In the genomic region with DNA sequence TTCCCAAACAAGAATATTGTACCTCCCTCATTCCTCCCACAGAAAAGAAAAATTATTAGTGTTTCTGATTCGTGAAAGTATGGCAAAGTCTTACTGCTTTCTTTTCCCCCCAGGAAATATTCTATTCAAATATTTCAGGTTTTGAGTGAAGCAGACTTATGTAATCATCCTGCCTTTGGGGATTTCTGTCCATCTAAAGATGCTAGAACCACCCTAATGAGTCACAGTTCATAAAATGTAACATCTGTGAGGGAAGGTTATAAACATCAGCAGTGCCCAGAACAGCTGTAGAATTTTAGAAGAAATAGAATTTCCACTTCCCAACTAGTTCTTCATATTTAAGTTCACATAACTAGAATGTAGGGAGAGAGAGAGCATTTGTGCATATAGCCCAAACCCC, we compare ENCODE assay signal across 16 cellular contexts. TPM values are rescaled to one million over a fixed set of nuclear protein-coding genes. Genes with fewer than 3 reads are reported as not detected.
DNase-seq lines count a peak whose midpoint lies in the region; ATAC-seq, FAIRE-seq and TF ChIP-seq lines count a peak whose summit lies in the region.
"Had no signal": no experiment of that assay in that cellular context is flagged by ENCODE, and none has a peak within 500 bp of the region (broad histone marks: within the 10 kb centered on the region; RNA-seq: fewer than 3 reads in every experiment).

No MANE protein-coding gene starts in this region.

- no peaks in the 10 kb centered on the region for H3K27me3 ChIP-seq in keratinocyte (ENCODE audit: control insufficient read depth, extremely low read depth, insufficient read depth, low read length)
- H3K27me3 ChIP-seq: sigmoid colon had no signal

- H2AFZ ChIP-seq in keratinocyte (ENCODE audit: control insufficient read depth, low read length), result no peak overlapping the region

- intact Hi-C loops in left colon (cut with DNase I, micrococcal nuclease), result no loop called here

- H3K27ac ChIP-seq in keratinocyte (ENCODE audit: control insufficient read depth, insufficient read depth, low read length), result no peak overlapping the region
- H3K27ac ChIP-seq: stomach had no signal

- H3K9me1 ChIP-seq in keratinocyte (ENCODE audit: control insufficient read depth, extremely low read depth, insufficient read depth, low read length), result no peaks in the 10 kb centered on the region

- no peaks in the 10 kb centered on the region for H4K20me1 ChIP-seq in keratinocyte (ENCODE audit: control insufficient read depth, extremely low read depth, insufficient read depth, low read length)

- in situ Hi-C loops in KBM-7 (cut with MboI; ENCODE audit: low pct_unique_long_range_greater_than_20kb, low sequenced_read_pairs), result no loop called here

- H3K79me2 ChIP-seq in keratinocyte (ENCODE audit: control insufficient read depth, insufficient read depth, low read length), result no peaks in the 10 kb centered on the region

- H3K4me1 ChIP-seq in keratinocyte (ENCODE audit: control insufficient read depth, extremely low read depth, insufficient read depth, low read length), result peaks cover 20% of the 10 kb centered on the region
- H3K4me1 ChIP-seq: sigmoid colon, stomach had no signal

- TF ChIP-seq CTCF in AG10803 (conservative IDR thresholded peaks at IDR 0.05; ENCODE audit: low read length), result no peak
- no peak for TF ChIP-seq CTCF in epithelial cell of esophagus (IDR thresholded peaks at IDR 0.05; ENCODE audit: insufficient read depth, low read depth, low read length, missing control alignments)
- no peak for TF ChIP-seq CTCF in keratinocyte (optimal IDR thresholded peaks at IDR 0.05 in 1 of 3, IDR thresholded peaks at IDR 0.05 in 1 of 3, conservative IDR thresholded peaks at IDR 0.05 in 1 of 3; ENCODE audit: extremely low read depth in 1 of 3, insufficient read depth in 2 of 3, low read length in 3 of 3)

- peak overlapping the region; percentile 6 for H3K4me2 ChIP-seq in keratinocyte (ENCODE audit: control insufficient read depth, extremely low read depth, insufficient read depth, low read depth, low read length)

- DNase-seq in AG10803 (ENCODE audit: low read depth) (peak; percentile 67), M059J (ENCODE audit: low read depth) (peak; percentile 20), epithelial cell of esophagus (ENCODE audit: low read depth) (peak; percentile 73), keratinocyte (ENCODE audit: low read depth, low spot score) (no peak), KBM-7 (no peak), left colon (no peak)
- no peak for DNase-seq in stimulated activated CD4-positive, alpha-beta T cell treated with anti-CD3 and anti-CD28 coated beads, Interleukin-1b, Interleukin-23, amount 100 ng/mL, for 48 hours
- DNase-seq: AML-193; caudate nucleus; NCI-H2081 treated with DMSO at 0.1 percent for 48 hours; NCI-H524; sigmoid colon; stimulated activated CD4-positive, alpha-beta T cell treated with anti-CD3 and anti-CD28 coated beads, Interleukin-2, amount 100 ng/mL, for 24 hours; stomach had no signal

- H3K4me3 ChIP-seq in AG10803 (ENCODE audit: low read length), result no peak overlapping the region
- no peak overlapping the region for H3K4me3 ChIP-seq in epithelial cell of esophagus (ENCODE audit: low read length)
- no peak overlapping the region for H3K4me3 ChIP-seq in keratinocyte (ENCODE audit: control insufficient read depth in 2 of 3, extremely low read depth in 1 of 3, insufficient read depth in 2 of 3, low read depth in 1 of 3, low read length in 3 of 3)
- H3K4me3 ChIP-seq: HAP-1, sigmoid colon, stomach had no signal

- H3K9ac ChIP-seq in keratinocyte (ENCODE audit: control insufficient read depth, extremely low read depth, insufficient read depth, low read length), result no peak overlapping the region

- ATAC-seq in GM18511 (IDR thresholded peaks at IDR 0.05; ENCODE audit: unreplicated experiment) (no peak), left colon (no peak)

- dilution Hi-C loops in keratinocyte (cut with MboI; ENCODE audit: extremely low pct_ligation_motif_present, low sequenced_read_pairs), result no loop called here

- H3K36me3 ChIP-seq in keratinocyte (ENCODE audit: control insufficient read depth in 2 of 2, extremely low read depth in 1 of 2, insufficient read depth in 2 of 2, low read length in 2 of 2), result no peaks in the 10 kb centered on the region
- H3K36me3 ChIP-seq: HAP-1, sigmoid colon, stomach had no signal

- no peak for FAIRE-seq in keratinocyte (lab: Jason Lieb, UNC)

- no peaks in the 10 kb centered on the region for H3K9me3 ChIP-seq in keratinocyte (ENCODE audit: control insufficient read depth, low read depth, low read length)
- H3K9me3 ChIP-seq: HAP-1, sigmoid colon, stomach had no signal

RNA-seq across cellular contexts. Expression of a gene that starts 39.0 kb away (rescaled TPM):
- 180 and 188 TPM in 2 replicates for total RNA-seq in M059J (2014; rRNA removed; shearing (Covaris generic))
- 674 to 1,066 TPM (median 857 TPM) in 3 replicates for polyA plus RNA-seq in keratinocyte
- 733 TPM for polyA plus RNA-seq in keratinocyte (2011; ENCODE audit: low read depth)
- 946 and 954 TPM in 2 replicates for polyA plus RNA-seq in keratinocyte (2011; cell fraction: cytosol; rRNA removed)
- polyA plus RNA-seq in keratinocyte (2011; cell fraction: nucleus; rRNA removed), result 189 and 352 TPM in 2 replicates
- polyA plus RNA-seq in keratinocyte (2012; ENCODE audit: low replicate concordance), result 769 and 800 TPM in 2 replicates
- 336 to 454 TPM (median 451 TPM) in 3 replicates for polyA minus RNA-seq in keratinocyte
- 375 TPM for polyA minus RNA-seq in keratinocyte (2011; cell fraction: cytosol; rRNA and poly(A)+ RNA removed)
- polyA minus RNA-seq in keratinocyte (2011; cell fraction: nucleus; rRNA and poly(A)+ RNA removed), result 131 and 163 TPM in 2 replicates
- total RNA-seq in left colon, result 100 to 1,000 TPM; 441 to 460 TPM

RNA-seq across cellular contexts. Expression of a gene that starts 39.4 kb away (rescaled TPM):
- 125 and 127 TPM in 2 replicates for total RNA-seq in M059J (2014; rRNA removed; shearing (Covaris generic))
- polyA plus RNA-seq in keratinocyte, result 62.1 to 83.7 TPM (median 79.4 TPM) in 3 replicates
- 61.9 TPM for polyA plus RNA-seq in keratinocyte (2011; ENCODE audit: low read depth)
- 50.9 and 79.3 TPM in 2 replicates for polyA plus RNA-seq in keratinocyte (2011; cell fraction: cytosol; rRNA removed)
- 86.5 and 90.3 TPM in 2 replicates for polyA plus RNA-seq in keratinocyte (2011; cell fraction: nucleus; rRNA removed)
- 39.3 and 50.3 TPM in 2 replicates for polyA plus RNA-seq in keratinocyte (2012; ENCODE audit: low replicate concordance)
- polyA minus RNA-seq in keratinocyte, result 22.7 to 117 TPM (median 72.8 TPM) in 3 replicates
- polyA minus RNA-seq in keratinocyte (2011; cell fraction: cytosol; rRNA and poly(A)+ RNA removed), result 30.3 TPM
- 47.7 and 94.8 TPM in 2 replicates for polyA minus RNA-seq in keratinocyte (2011; cell fraction: nucleus; rRNA and poly(A)+ RNA removed)
- total RNA-seq in left colon, result 100 to 1,000 TPM; 169 to 190 TPM

Comparison
In these comparisons a context has a peak if more than half of its experiments do, and no peak if none do; other contexts are left out.
1. DNase-seq: peak in AG10803 (single experiment), M059J (single experiment) and epithelial cell of esophagus (single experiment); none in keratinocyte (single experiment), KBM-7 (single experiment), stimulated activated CD4-positive, alpha-beta T cell treated with anti-CD3 and anti-CD28 coated beads, Interleukin-1b, Interleukin-23, amount 100 ng/mL, for 48 hours (single experiment) and left colon (0 of 2).